In the genomic region with DNA sequence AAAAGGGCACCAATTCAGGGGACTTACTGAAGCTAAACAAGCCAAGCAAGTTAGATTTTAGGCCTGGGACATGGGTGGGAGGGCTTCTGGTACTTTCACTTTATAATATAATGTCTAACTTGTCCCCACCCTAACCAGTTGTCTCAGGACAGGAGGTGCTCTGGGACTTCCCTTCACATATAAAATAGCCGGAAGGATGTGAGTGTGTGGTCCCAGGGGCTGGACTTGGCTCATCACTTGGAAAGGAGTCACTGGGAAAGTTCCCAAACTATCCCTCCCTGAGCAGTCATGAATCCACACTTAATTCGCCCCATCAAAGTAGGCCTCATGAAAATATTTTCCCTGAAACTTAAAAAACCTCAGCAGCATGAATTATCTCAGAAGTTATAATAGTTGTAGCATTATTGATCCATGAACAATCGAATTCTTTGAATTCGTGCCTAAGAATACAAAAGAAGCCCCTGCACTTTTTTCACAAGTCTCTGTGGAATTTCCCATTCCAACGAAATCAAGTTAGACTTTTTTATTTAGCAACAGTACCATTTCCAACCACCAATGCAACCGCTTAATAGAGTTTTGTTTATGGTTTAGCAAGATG, we compare ENCODE assay signal across 11 cellular contexts.
DNase-seq lines count a peak whose midpoint lies in the region; ATAC-seq and TF ChIP-seq lines count a peak whose summit lies in the region.
"Had no signal": no experiment of that assay in that cellular context is flagged by ENCODE, and none has a peak within 500 bp of the region (broad histone marks: within the 10 kb centered on the region; RNA-seq: fewer than 3 reads in every experiment).

No MANE protein-coding gene starts in this region.

- H3K27me3 ChIP-seq in BJ (ENCODE audit: control insufficient read depth, insufficient read depth, low read length), result no peaks in the 10 kb centered on the region
- H3K27me3 ChIP-seq in IMR-90 (ENCODE audit: control insufficient read depth, insufficient read depth, low read length), result no peaks in the 10 kb centered on the region
- no peaks in the 10 kb centered on the region for H3K27me3 ChIP-seq in Karpas-422 (ENCODE audit: low read length)
- H3K27me3 ChIP-seq: BLaER1 treated with 17β-estradiol and CSF1 and Interleukin-3, amounts not matched to agents 10 nM and 100 nM had no signal

- H4K20me1 ChIP-seq in IMR-90 (ENCODE audit: insufficient read depth, low read length) (no peaks in the 10 kb centered on the region), Karpas-422 (ENCODE audit: insufficient read depth, low read depth, low read length) (no peaks in the 10 kb centered on the region)
- H4K20me1 ChIP-seq: BLaER1 treated with 17β-estradiol and CSF1 and Interleukin-3, amounts not matched to agents 10 nM and 100 nM had no signal

- no peak overlapping the region for H3K23ac ChIP-seq in IMR-90 (ENCODE audit: low read depth, low read length)

- POLR2A ChIA-PET in BJ (lab: Charles Lee) (no interaction called here), IMR-90 (lab: Charles Lee; ENCODE audit: unreplicated experiment) (no interaction called here)

- H2BK15ac ChIP-seq in IMR-90 (ENCODE audit: low read depth, low read length), result no peak overlapping the region

- dilution Hi-C loops in IMR-90 (cut with HindIII; ENCODE audit: low sequenced_read_pairs, unreplicated experiment), result no loop called here

- TF ChIP-seq POLR2A in IMR-90 (IDR thresholded peaks at IDR 0.05; ENCODE audit: low read depth, low read length), result no peak

- H2AK5ac ChIP-seq in IMR-90 (ENCODE audit: low read depth, low read length), result 0 out of 2 replicates have a peak overlapping the region, but pooled peaks have one; percentile 9

- H2AFZ ChIP-seq in IMR-90 (replicated peaks; ENCODE audit: low read length, poor library complexity) (peak overlapping the region; percentile 68), Karpas-422 (ENCODE audit: low read length) (no peak overlapping the region)

- BruUV-seq in IMR-90 (replicated peaks; lab: Mats Ljungman, UMichigan), result no TSS peak

- no peak overlapping the region for H4K91ac ChIP-seq in IMR-90 (ENCODE audit: insufficient read depth, low read depth, low read length)

- no peak for TF ChIP-seq RAD21 in IMR-90 (IDR thresholded peaks at IDR 0.05; ENCODE audit: low read length)

- ATAC-seq in IMR-90 (ENCODE audit: low read depth) (no peak), sciatic nerve (peak; percentile 80), GM21381 (IDR thresholded peaks at IDR 0.05; ENCODE audit: unreplicated experiment) (no peak)
- ATAC-seq: activated T-cell treated with anti-CD3 and anti-CD28 coated beads, Interleukin-2, amount 50 U/mL, for 4 hours had no signal

- no peak overlapping the region for H2BK5ac ChIP-seq in IMR-90 (ENCODE audit: low read depth, low read length, poor library complexity, severe bottlenecking)

- H4K8ac ChIP-seq in IMR-90 (ENCODE audit: low read depth in 2 of 2, low read length in 2 of 2), result no peak overlapping the region

- H3K56ac ChIP-seq in IMR-90 (ENCODE audit: extremely low read depth, insufficient read depth, low read length), result no peak overlapping the region

- no peaks in the 10 kb centered on the region for H3K79me1 ChIP-seq in IMR-90 (ENCODE audit: low read depth in 1 of 2, low read length in 2 of 2)

- H3K4me1 ChIP-seq in IMR-90 (ENCODE audit: control insufficient read depth, insufficient read depth, low read length) (no peaks in the 10 kb centered on the region), Karpas-422 (ENCODE audit: low read length) (0 out of 2 replicates have a peak, but pooled peaks cover 3% of the 10 kb centered on the region)

- no peak overlapping the region for H3K18ac ChIP-seq in IMR-90 (ENCODE audit: low read depth, low read length)

- CTCF ChIA-PET in BJ (lab: Yijun Ruan, JAX), result interaction anchor here (0.6 to 0.9 kb wide), 2 partner anchors 10 to 280 kb away, joined by 3 read pairs; no protein-coding TSS in a partner anchor
- CTCF ChIA-PET in IMR-90 (lab: Yijun Ruan, JAX), result interaction anchor here (1.2 kb wide), 1 partner anchor 9 kb away, joined by 3 read pairs; no protein-coding TSS in a partner anchor

- intact Hi-C loops in IMR-90 (cut with micrococcal nuclease), result no loop called here
- intact Hi-C loops in sciatic nerve (cut with DNase I), result no loop called here

- DNase-seq in BJ (ENCODE audit: low read depth) (peak; percentile 38), IMR-90 (peak; percentile 63), fibroblast of peridontal ligament (ENCODE audit: extremely low read depth) (peak; percentile 81), sciatic nerve (ENCODE audit: low spot score) (peak; percentile 72), Karpas-422 (no peak), NCI-H524 treated with DMSO at 0.1 percent for 48 hours (lab: John Stamatoyannopoulos, UW) (no peak), NCI-H2107 treated with DMSO at 0.1 percent for 48 hours (lab: John Stamatoyannopoulos, UW; ENCODE audit: unreplicated experiment) (no peak)
- DNase-seq: activated T-cell treated with anti-CD3 and anti-CD28 coated beads, Interleukin-2, amount 50 U/mL, for 4 hours; GOT3 had no signal

- no peak for TF ChIP-seq CTCF in BJ (IDR thresholded peaks at IDR 0.05; ENCODE audit: insufficient read depth, low read depth, low read length)
- TF ChIP-seq CTCF in IMR-90 (conservative IDR thresholded peaks at IDR 0.05; ENCODE audit: low read depth, low read length), result no peak

- no peaks in the 10 kb centered on the region for H3K79me2 ChIP-seq in Karpas-422 (ENCODE audit: low read length)

- H3K9me3 ChIP-seq in IMR-90 (ENCODE audit: control insufficient read depth, insufficient read depth, low read length) (no peaks in the 10 kb centered on the region), Karpas-422 (ENCODE audit: low read length) (no peaks in the 10 kb centered on the region)
- H3K9me3 ChIP-seq: BLaER1 treated with 17β-estradiol and CSF1 and Interleukin-3, amounts not matched to agents 10 nM and 100 nM had no signal

- H3K9ac ChIP-seq in IMR-90 (ENCODE audit: low read depth, low read length), result no peak overlapping the region
- no peak overlapping the region for H3K9ac ChIP-seq in Karpas-422 (ENCODE audit: low read length)
- H3K9ac ChIP-seq: BLaER1 treated with 17β-estradiol and CSF1 and Interleukin-3, amounts not matched to agents 10 nM and 100 nM had no signal

- H3K4me2 ChIP-seq in IMR-90 (ENCODE audit: low read depth, low read length) (no peak overlapping the region), Karpas-422 (ENCODE audit: low read depth, low read length, poor library complexity, severe bottlenecking) (no peak overlapping the region)
- H3K4me2 ChIP-seq: BLaER1 treated with 17β-estradiol and CSF1 and Interleukin-3, amounts not matched to agents 10 nM and 100 nM had no signal

- H4K5ac ChIP-seq in IMR-90 (ENCODE audit: low read depth, low read length), result no peak overlapping the region

- H3K9me1 ChIP-seq in IMR-90 (ENCODE audit: insufficient read depth, low read length), result 0 out of 2 replicates have a peak, but pooled peaks cover 5% of the 10 kb centered on the region

- in situ Hi-C loops in IMR-90 (cut with MboI; ENCODE audit: low sequenced_read_pairs), result no loop called here

- H2BK20ac ChIP-seq in IMR-90 (ENCODE audit: low read depth, low read length), result no peak overlapping the region

- peak overlapping the region; percentile 4; the same call in 1 of the 2 replicates for H3K4ac ChIP-seq in IMR-90 (ENCODE audit: low read depth, low read length)

- WGBS in IMR-90 (ENCODE audit: extremely low coverage in 2 of 2, insufficient read length in 1 of 2), 2 experiments, result no CpG with 5 or more reads among the region's 6 CpGs

- H3K27ac ChIP-seq in IMR-90 (ENCODE audit: insufficient read depth, low read length), result no peak overlapping the region
- no peak overlapping the region for H3K27ac ChIP-seq in Karpas-422 (ENCODE audit: low read length)
- H3K27ac ChIP-seq: BLaER1 treated with 17β-estradiol and CSF1 and Interleukin-3, amounts not matched to agents 10 nM and 100 nM had no signal

- no peak overlapping the region for H2AK9ac ChIP-seq in IMR-90 (replicated peaks; ENCODE audit: low read depth, low read length, poor library complexity)

- H3K14ac ChIP-seq in IMR-90 (replicated peaks; ENCODE audit: low read depth, low read length), result no peak overlapping the region

- no peaks in the 10 kb centered on the region for H3K9me2 ChIP-seq in Karpas-422 (replicated peaks; ENCODE audit: insufficient read depth, low read length)

- H3K36me3 ChIP-seq in BJ (ENCODE audit: control insufficient read depth, insufficient read depth, low read length) (no peaks in the 10 kb centered on the region), IMR-90 (ENCODE audit: control insufficient read depth, insufficient read depth, low read length) (no peaks in the 10 kb centered on the region), Karpas-422 (ENCODE audit: insufficient read depth, low read length) (no peaks in the 10 kb centered on the region)
- H3K36me3 ChIP-seq: BLaER1 treated with 17β-estradiol and CSF1 and Interleukin-3, amounts not matched to agents 10 nM and 100 nM had no signal

- H2BK120ac ChIP-seq in IMR-90 (ENCODE audit: low read depth, low read length), result no peak overlapping the region

- H3K4me3 ChIP-seq in BJ (ENCODE audit: low read depth, low read length) (no peak overlapping the region), IMR-90 (ENCODE audit: insufficient read depth, low read depth, low read length) (no peak overlapping the region), Karpas-422 (ENCODE audit: low read length) (no peak overlapping the region)
- H3K4me3 ChIP-seq: BLaER1 treated with 17β-estradiol and CSF1 and Interleukin-3, amounts not matched to agents 10 nM and 100 nM had no signal

TF ChIP-seq in IMR-90, 13 proteins besides CTCF, POLR2A, EP300 and RAD21 (continues in another document):
- no peak for TF ChIP-seq CHD1 (IDR thresholded peaks at IDR 0.05; ENCODE audit: low read depth, low read length)
- TF ChIP-seq MAFK (IDR thresholded peaks at IDR 0.05; ENCODE audit: low read depth, low read length), result no peak
- TF ChIP-seq BHLHE40 (IDR thresholded peaks at IDR 0.05; ENCODE audit: low read depth, low read length), result no peak
- no peak for TF ChIP-seq CEBPB (IDR thresholded peaks at IDR 0.05; ENCODE audit: low read depth, low read length)
- TF ChIP-seq NFE2L2 (IDR thresholded peaks at IDR 0.05; ENCODE audit: low read depth, low read length), result no peak
- no peak for TF ChIP-seq MAZ (IDR thresholded peaks at IDR 0.05; ENCODE audit: borderline replicate concordance, low read depth, low read length)
- TF ChIP-seq FOS (IDR thresholded peaks at IDR 0.05; ENCODE audit: low read depth, low read length), result no peak
- TF ChIP-seq RCOR1 (IDR thresholded peaks at IDR 0.05; ENCODE audit: insufficient replicate concordance, low read length), result no peak
- TF ChIP-seq, protein P1, sequence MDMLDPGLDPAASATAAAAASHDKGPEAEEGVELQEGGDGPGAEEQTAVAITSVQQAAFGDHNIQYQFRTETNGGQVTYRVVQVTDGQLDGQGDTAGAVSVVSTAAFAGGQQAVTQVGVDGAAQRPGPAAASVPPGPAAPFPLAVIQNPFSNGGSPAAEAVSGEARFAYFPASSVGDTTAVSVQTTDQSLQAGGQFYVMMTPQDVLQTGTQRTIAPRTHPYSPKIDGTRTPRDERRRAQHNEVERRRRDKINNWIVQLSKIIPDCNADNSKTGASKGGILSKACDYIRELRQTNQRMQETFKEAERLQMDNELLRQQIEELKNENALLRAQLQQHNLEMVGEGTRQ (IDR thresholded peaks at IDR 0.05; ENCODE audit: low read depth, low read length), result no peak
- TF ChIP-seq RFX5 (IDR thresholded peaks at IDR 0.05; ENCODE audit: low read depth, low read length), result no peak

Comparison
In these comparisons a context has a peak if more than half of its experiments do, and no peak if none do; other contexts are left out.
1. DNase-seq: peak in BJ (single experiment), IMR-90 (single experiment), fibroblast of peridontal ligament (single experiment) and sciatic nerve (single experiment); none in Karpas-422 (single experiment), NCI-H524 treated with DMSO at 0.1 percent for 48 hours (single experiment) and NCI-H2107 treated with DMSO at 0.1 percent for 48 hours (single experiment).